Comparison of ENCODE assay signal across 1 cellular context in the genomic region with DNA sequence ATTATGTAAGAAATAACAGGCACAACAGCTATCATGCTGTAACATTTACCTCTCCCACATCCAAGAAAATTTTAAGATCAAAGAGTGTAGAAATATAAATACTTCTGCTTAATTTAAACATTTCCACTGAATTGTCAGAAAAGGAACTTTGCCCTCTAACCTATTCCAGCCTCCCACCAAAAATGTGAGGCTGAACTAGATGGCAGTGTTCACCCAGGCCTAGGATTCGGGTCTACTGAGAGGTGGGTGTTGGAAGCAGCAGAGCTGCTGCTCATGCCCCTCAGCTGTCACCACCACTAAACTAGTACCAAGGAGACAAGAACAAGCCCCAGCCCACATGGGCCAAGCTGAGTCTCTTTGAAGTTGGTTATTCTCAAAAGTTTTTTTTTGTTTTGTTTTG.
A peak's percentile ranks its signal among the peaks of the same experiment; 100 is the strongest.
TF ChIP-seq lines count a peak whose summit lies in the region.

No MANE protein-coding gene starts in this region.

TF ChIP-seq in HepG2, 621 proteins besides CTCF, POLR2A, EP300 and RAD21:
- TF ChIP-seq KDM6A (CRISPR knock-in tag; IDR thresholded peaks at IDR 0.05; ENCODE audit: low read depth) (no peak), HNF4G (IDR thresholded peaks at IDR 0.05; ENCODE audit: borderline replicate concordance, low read depth, low read length) (0 out of 2 replicates have a peak, but pooled peaks have one; percentile 20), HNF4G (CRISPR knock-in tag; IDR thresholded peaks at IDR 0.05; ENCODE audit: borderline replicate concordance, low read depth) (no peak), NFKB2 (CRISPR knock-in tag; IDR thresholded peaks at IDR 0.05; ENCODE audit: borderline replicate concordance) (no peak), ZSCAN9 (CRISPR knock-in tag; IDR thresholded peaks at IDR 0.05; ENCODE audit: borderline replicate concordance) (no peak), STAG1 (CRISPR knock-in tag; IDR thresholded peaks at IDR 0.05) (peak; percentile 50)
- TF ChIP-seq, protein P1, sequence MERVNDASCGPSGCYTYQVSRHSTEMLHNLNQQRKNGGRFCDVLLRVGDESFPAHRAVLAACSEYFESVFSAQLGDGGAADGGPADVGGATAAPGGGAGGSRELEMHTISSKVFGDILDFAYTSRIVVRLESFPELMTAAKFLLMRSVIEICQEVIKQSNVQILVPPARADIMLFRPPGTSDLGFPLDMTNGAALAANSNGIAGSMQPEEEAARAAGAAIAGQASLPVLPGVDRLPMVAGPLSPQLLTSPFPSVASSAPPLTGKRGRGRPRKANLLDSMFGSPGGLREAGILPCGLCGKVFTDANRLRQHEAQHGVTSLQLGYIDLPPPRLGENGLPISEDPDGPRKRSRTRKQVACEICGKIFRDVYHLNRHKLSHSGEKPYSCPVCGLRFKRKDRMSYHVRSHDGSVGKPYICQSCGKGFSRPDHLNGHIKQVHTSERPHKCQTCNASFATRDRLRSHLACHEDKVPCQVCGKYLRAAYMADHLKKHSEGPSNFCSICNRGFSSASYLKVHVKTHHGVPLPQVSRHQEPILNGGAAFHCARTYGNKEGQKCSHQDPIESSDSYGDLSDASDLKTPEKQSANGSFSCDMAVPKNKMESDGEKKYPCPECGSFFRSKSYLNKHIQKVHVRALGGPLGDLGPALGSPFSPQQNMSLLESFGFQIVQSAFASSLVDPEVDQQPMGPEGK (CRISPR knock-in tag; IDR thresholded peaks at IDR 0.05): no peak
- TF ChIP-seq, protein P2, sequence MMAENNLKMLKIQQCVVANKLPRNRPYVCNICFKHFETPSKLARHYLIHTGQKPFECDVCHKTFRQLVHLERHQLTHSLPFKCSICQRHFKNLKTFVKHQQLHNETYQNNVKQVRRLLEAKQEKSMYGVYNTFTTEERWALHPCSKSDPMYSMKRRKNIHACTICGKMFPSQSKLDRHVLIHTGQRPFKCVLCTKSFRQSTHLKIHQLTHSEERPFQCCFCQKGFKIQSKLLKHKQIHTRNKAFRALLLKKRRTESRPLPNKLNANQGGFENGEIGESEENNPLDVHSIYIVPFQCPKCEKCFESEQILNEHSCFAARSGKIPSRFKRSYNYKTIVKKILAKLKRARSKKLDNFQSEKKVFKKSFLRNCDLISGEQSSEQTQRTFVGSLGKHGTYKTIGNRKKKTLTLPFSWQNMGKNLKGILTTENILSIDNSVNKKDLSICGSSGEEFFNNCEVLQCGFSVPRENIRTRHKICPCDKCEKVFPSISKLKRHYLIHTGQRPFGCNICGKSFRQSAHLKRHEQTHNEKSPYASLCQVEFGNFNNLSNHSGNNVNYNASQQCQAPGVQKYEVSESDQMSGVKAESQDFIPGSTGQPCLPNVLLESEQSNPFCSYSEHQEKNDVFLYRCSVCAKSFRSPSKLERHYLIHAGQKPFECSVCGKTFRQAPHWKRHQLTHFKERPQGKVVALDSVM (CRISPR knock-in tag; IDR thresholded peaks at IDR 0.05): peak; percentile 74
